In genomic region chr18:36341944-36342343, GRCh38 we compare ENCODE assay signal across 24 cellular contexts. TPM values are rescaled to one million over a fixed set of nuclear protein-coding genes. Genes with fewer than 3 reads are reported as not detected.
"Had no signal": no experiment of that assay in that cellular context is flagged by ENCODE, and none has a peak within 500 bp of the region (broad histone marks: within the 10 kb centered on the region; RNA-seq: fewer than 3 reads in every experiment).

No MANE protein-coding gene starts in this region.

- H3K9ac ChIP-seq: neural progenitor cell had no signal

- H3K9me3 ChIP-seq: neutrophil, right atrium auricular region, right lobe of liver, testis, thyroid gland, transverse colon, upper lobe of left lung, vagina had no signal

- H3K4me1 ChIP-seq: right lobe of liver, stomach, testis, thyroid gland, upper lobe of left lung, vagina had no signal

- H3K79me2 ChIP-seq: hepatocyte had no signal

- H2AFZ ChIP-seq: hepatocyte, neural progenitor cell had no signal

- ATAC-seq: natural killer cell; right lobe of liver; stimulated activated naive B cell treated with anti-CD40 and anti-IgM and Interleukin-4, amounts not matched to agents 10 μg/mL and 1 μg/mL and 100 μg/mL, for 72 hours; stimulated activated naive CD8-positive, alpha-beta T cell treated with anti-CD3 and anti-CD28 coated beads, Interleukin-15, Interleukin-2, amounts not matched to agents 100 U/mL and 50 U/mL, for 24 hours had no signal

- H3K27ac ChIP-seq: hepatocyte, left ventricle myocardium inferior, neural progenitor cell, neutrophil, right atrium auricular region, right lobe of liver, stomach, testis, thyroid gland, transverse colon, upper lobe of left lung, vagina had no signal

- DNase-seq: left ventricle myocardium inferior; mesendoderm; naive B cell; natural killer cell; nephron progenitor cell; occipital lobe; right lobe of liver; stimulated activated CD4-positive, alpha-beta T cell treated with anti-CD3 and anti-CD28 coated beads, Interleukin-2, amount 100 ng/mL, for 24 hours; stimulated activated CD4-positive, alpha-beta T cell treated with anti-CD3 and anti-CD28 coated beads, Interleukin-4, amount 100 ng/mL, for 1 hour; stimulated activated naive B cell treated with anti-CD40 and anti-IgM and Interleukin-4, amounts not matched to agents 10 μg/mL and 1 μg/mL and 100 μg/mL, for 72 hours; stimulated activated naive CD8-positive, alpha-beta T cell treated with anti-CD3 and anti-CD28 coated beads, Interleukin-15, Interleukin-2, amounts not matched to agents 100 U/mL and 50 U/mL, for 24 hours; stomach; testis; thyroid gland; transverse colon; upper lobe of left lung had no signal

- H3K27me3 ChIP-seq: hepatocyte, neural progenitor cell, right atrium auricular region, right lobe of liver, stomach, testis, thyroid gland, transverse colon, upper lobe of left lung, vagina had no signal

- H3K4me3 ChIP-seq: hepatocyte, left ventricle myocardium inferior, lung, neural progenitor cell, right atrium auricular region, right lobe of liver, smooth muscle cell, stomach, testis, thyroid gland, transverse colon, upper lobe of left lung, vagina had no signal

- H3K4me2 ChIP-seq: hepatocyte, neural progenitor cell, smooth muscle cell had no signal

- H3K36me3 ChIP-seq: left ventricle myocardium inferior, neutrophil, right atrium auricular region, right lobe of liver, stomach, thyroid gland, transverse colon, upper lobe of left lung, vagina had no signal

RNA-seq across cellular contexts. Expression of gene FHOD3, which starts 44.4 kb away (rescaled TPM):
- total RNA-seq: mononuclear cell, natural killer cell had no signal
